Comparison of ENCODE assay signal across 8 cellular contexts in genomic region chr6:27630727-27631613, GRCh38.
A peak's percentile ranks its signal among the peaks of the same experiment; 100 is the strongest.
DNase-seq lines count a peak whose midpoint lies in the region.

No MANE protein-coding gene starts in this region.

- peaks cover 76% of the 10 kb centered on the region for H3K27me3 Mint-ChIP-seq in activated naive CD4-positive, alpha-beta T cell treated with anti-CD3 and anti-CD28 coated beads for 36 hours (ENCODE audit: low read depth)

- peak; percentile 38 for DNase-seq in SKM-1 treated with dmso at 0.1 percent for 144 hours (lab: John Stamatoyannopoulos, UW; ENCODE audit: unreplicated experiment)
- DNase-seq in SKM-1 (lab: John Stamatoyannopoulos, UW; ENCODE audit: unreplicated experiment) = no peak
- peak; percentile 33 for DNase-seq in NCI-H2081 treated with DMSO at 0.1 percent for 48 hours (lab: John Stamatoyannopoulos, UW)
- peak; percentile 81 for DNase-seq in activated naive CD4-positive, alpha-beta T cell treated with anti-CD3 and anti-CD28 coated beads for 36 hours
- DNase-seq in hypothalamus (lab: John Stamatoyannopoulos, UW) = peak in 38 of 51 donors; percentile 0 to 64 (median 12)
- peak in 3 of 4 experiments; percentile 36 to 58 (median 57) for DNase-seq in stimulated activated CD4-positive, alpha-beta T cell treated with anti-CD3 and anti-CD28 coated beads, Interleukin-1b, Interleukin-23, amount 100 ng/mL, for 24 hours (ENCODE audit: low read depth in 4 of 4, low spot score in 1 of 4)
- no peak for DNase-seq in NCI-H774 (lab: John Stamatoyannopoulos, UW)
- no peak for DNase-seq in NCI-H1694 (lab: John Stamatoyannopoulos, UW)

- intact Hi-C loops in activated naive CD4-positive, alpha-beta T cell treated with anti-CD3 and anti-CD28 coated beads for 36 hours (cut with micrococcal nuclease) = loop anchor here (2.0 kb wide), 1 partner anchor 56 kb away; no protein-coding TSS in a partner anchor

- CTCF ChIA-PET in activated naive CD4-positive, alpha-beta T cell treated with anti-CD3 and anti-CD28 coated beads for 36 hours (lab: Charles Lee) = interaction anchor here (0.5 to 1.5 kb wide), 3 partner anchors 8 to 469 kb away, joined by 3 to 4 read pairs (median 4); no protein-coding TSS in a partner anchor

- peak overlapping the region; percentile 86 for H3K4me3 Mint-ChIP-seq in activated naive CD4-positive, alpha-beta T cell treated with anti-CD3 and anti-CD28 coated beads for 36 hours

- peaks cover 2% of the 10 kb centered on the region for H3K9me3 Mint-ChIP-seq in activated naive CD4-positive, alpha-beta T cell treated with anti-CD3 and anti-CD28 coated beads for 36 hours

- peaks cover 3% of the 10 kb centered on the region for H3K36me3 Mint-ChIP-seq in activated naive CD4-positive, alpha-beta T cell treated with anti-CD3 and anti-CD28 coated beads for 36 hours (ENCODE audit: low read depth)

- H3K27ac Mint-ChIP-seq in activated naive CD4-positive, alpha-beta T cell treated with anti-CD3 and anti-CD28 coated beads for 36 hours = peak overlapping the region; percentile 86

- H3K4me1 Mint-ChIP-seq in activated naive CD4-positive, alpha-beta T cell treated with anti-CD3 and anti-CD28 coated beads for 36 hours (ENCODE audit: low read depth) = peaks cover 5% of the 10 kb centered on the region

Comparison
In these comparisons a context has a peak if more than half of its experiments do, and no peak if none do; other contexts are left out.
1. DNase-seq: peak in SKM-1 treated with dmso at 0.1 percent for 144 hours (single experiment), NCI-H2081 treated with DMSO at 0.1 percent for 48 hours (single experiment), activated naive CD4-positive, alpha-beta T cell treated with anti-CD3 and anti-CD28 coated beads for 36 hours (single experiment), hypothalamus (38 of 51) and stimulated activated CD4-positive, alpha-beta T cell treated with anti-CD3 and anti-CD28 coated beads, Interleukin-1b, Interleukin-23, amount 100 ng/mL, for 24 hours (3 of 4); none in SKM-1 (single experiment), NCI-H774 (single experiment) and NCI-H1694 (single experiment).